In the genomic region with DNA sequence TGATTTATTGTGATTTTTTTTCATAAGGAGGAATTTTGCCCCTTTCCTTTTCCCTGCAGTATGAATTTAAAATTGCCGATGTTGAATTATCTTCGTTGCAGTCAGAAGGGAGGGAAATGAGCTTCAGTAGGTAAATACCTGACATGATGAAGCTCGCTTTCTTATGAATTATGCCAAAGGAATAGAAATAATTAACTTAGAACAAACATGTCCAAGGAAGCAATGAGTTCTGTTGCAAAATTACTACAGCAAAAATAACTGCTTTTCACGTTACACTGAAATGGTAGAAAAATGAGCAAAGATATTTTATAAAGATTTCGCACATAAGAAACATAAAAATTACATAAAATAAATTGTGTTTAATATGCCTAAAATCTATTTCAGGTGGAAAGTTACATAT, we compare ENCODE assay signal across 7 cellular contexts.
"Had no signal": no experiment of that assay in that cellular context is flagged by ENCODE, and none has a peak within 500 bp of the region (broad histone marks: within the 10 kb centered on the region; RNA-seq: fewer than 3 reads in every experiment).

No MANE protein-coding gene starts in this region.

- FAIRE-seq: H1, H54, HTR-8/SVneo had no signal

- DNase-seq: H9, HCEC 1CT, KBM-7 had no signal

- H3K4me3 ChIP-seq: GM23338 had no signal

- ATAC-seq: GM23338 had no signal
